16 cellular contexts compared by ENCODE assay signal in the genomic region with DNA sequence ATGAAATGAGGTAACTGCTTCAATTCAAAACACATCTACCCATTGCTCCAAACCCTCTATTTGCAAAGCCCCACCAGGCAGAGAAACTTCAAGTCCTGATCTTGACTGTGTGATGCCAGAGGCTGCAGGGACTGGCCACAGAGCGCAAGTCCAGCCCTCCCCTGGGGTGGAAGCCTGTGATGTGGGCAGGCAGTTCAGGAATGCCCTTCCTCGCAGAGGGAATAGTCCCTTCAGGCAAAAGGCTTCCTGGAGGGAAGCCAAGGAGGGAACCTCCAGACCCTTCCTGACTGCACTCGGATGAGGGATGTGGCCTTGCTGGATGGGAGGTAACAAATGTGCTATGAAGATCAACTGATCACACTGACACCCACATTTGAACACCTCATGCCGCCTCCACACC.
"Had no signal": no experiment of that assay in that cellular context is flagged by ENCODE, and none has a peak within 500 bp of the region (broad histone marks: within the 10 kb centered on the region; RNA-seq: fewer than 3 reads in every experiment).

No MANE protein-coding gene starts in this region.

- H3K4me3 ChIP-seq: cardiac muscle cell, heart left ventricle, pancreas, thyroid gland had no signal

- H3K27me3 ChIP-seq: cardiac muscle cell, heart left ventricle, pancreas, thyroid gland had no signal

- H3K4me1 ChIP-seq: pancreas had no signal

- H3K9me3 ChIP-seq: heart left ventricle, pancreas, thyroid gland had no signal

- H3K27ac ChIP-seq: cardiac muscle cell, heart left ventricle, pancreas, thyroid gland had no signal

- DNase-seq: activated B cell treated with CpG ODN at 0.5 μM for 24 hours; activated CD4-positive, alpha-beta T cell treated with anti-CD3 and anti-CD28 coated beads for 36 hours; activated CD4-positive, alpha-beta T cell treated with anti-CD3 and anti-CD28 coated beads, Interleukin-2, amount 50 U/mL, for 48 hours; activated naive CD4-positive, alpha-beta T cell treated with anti-CD3 and anti-CD28 coated beads for 36 hours; activated naive CD8-positive, alpha-beta T cell treated with anti-CD3 and anti-CD28 coated beads, Interleukin-2, amount 10 ng/mL, durations not matched to agents 7 days and 5 days; activated T-cell treated with anti-CD3 and anti-CD28 coated beads, Interleukin-2, amount 50 U/mL, for 48 hours; amygdala; heart left ventricle; left colon; nephron progenitor cell; pancreas; right cardiac atrium; stimulated activated CD4-positive, alpha-beta T cell treated with anti-CD3 and anti-CD28 coated beads, Interleukin-4, amount 100 ng/mL, for 1 hour; stimulated activated naive CD8-positive, alpha-beta T cell treated with anti-CD3 and anti-CD28 coated beads, Interleukin-15, Interleukin-2, amounts not matched to agents 100 U/mL and 50 U/mL, for 24 hours; thyroid gland had no signal

- H3K36me3 ChIP-seq: cardiac muscle cell, heart left ventricle, pancreas, thyroid gland had no signal

- ATAC-seq: activated CD4-positive, alpha-beta T cell treated with anti-CD3 and anti-CD28 coated beads for 36 hours; heart left ventricle; left colon; pancreas; right cardiac atrium; stimulated activated naive CD8-positive, alpha-beta T cell treated with anti-CD3 and anti-CD28 coated beads, Interleukin-15, Interleukin-2, amounts not matched to agents 100 U/mL and 50 U/mL, for 24 hours had no signal
